Comparison of ENCODE assay signal across 11 cellular contexts in genomic region chr6:137883400-137883888, GRCh38. TPM values are rescaled to one million over a fixed set of nuclear protein-coding genes. Genes with fewer than 3 reads are reported as not detected.
DNase-seq lines count a peak whose midpoint lies in the region; ATAC-seq and TF ChIP-seq lines count a peak whose summit lies in the region.
"Had no signal": no experiment of that assay in that cellular context is flagged by ENCODE, and none has a peak within 500 bp of the region (broad histone marks: within the 10 kb centered on the region; RNA-seq: fewer than 3 reads in every experiment).

No MANE protein-coding gene starts in this region.

- no peaks in the 10 kb centered on the region for H3K27me3 ChIP-seq in CD4-positive, CD25-positive, alpha-beta regulatory T cell (ENCODE audit: control insufficient read depth, insufficient read depth, low read length)
- H3K27me3 ChIP-seq in adipocyte (replicated peaks; ENCODE audit: control insufficient read depth, insufficient read depth, low read length) (no peaks in the 10 kb centered on the region), mesenchymal stem cell (ENCODE audit: control insufficient read depth in 1 of 2, insufficient read depth in 1 of 2, low read length in 2 of 2) (no peaks in the 10 kb centered on the region), A673 (replicated peaks; ENCODE audit: insufficient read depth, low read depth, low read length, poor library complexity) (no peaks in the 10 kb centered on the region), gastrocnemius medialis (no peaks in the 10 kb centered on the region)

- no TSS peak for BruUV-seq in A673 (replicated peaks; lab: Mats Ljungman, UMichigan)

- H3K27ac ChIP-seq in CD4-positive, CD25-positive, alpha-beta regulatory T cell (ENCODE audit: insufficient read depth, low read length, poor library complexity, severe bottlenecking): peak overlapping the region; percentile 97
- H3K27ac ChIP-seq in mesenchymal stem cell (ENCODE audit: low read length, poor library complexity, severe bottlenecking) (no peak overlapping the region), A673 (ENCODE audit: low read depth, low read length, poor library complexity, severe bottlenecking) (no peak overlapping the region), gastrocnemius medialis (no peak overlapping the region)

- ATAC-seq in CD4-positive, CD25-positive, alpha-beta regulatory T cell (ENCODE audit: low read depth in 2 of 2): peak in 1 of 2 donors; percentile 13
- no peak for ATAC-seq in HG02870 (IDR thresholded peaks at IDR 0.05; ENCODE audit: unreplicated experiment)
- no peak for ATAC-seq in gastrocnemius medialis

- no peak overlapping the region for H2BK5ac ChIP-seq in mesenchymal stem cell (ENCODE audit: low read depth, low read length, poor library complexity, severe bottlenecking)

- H3K9me3 ChIP-seq in CD4-positive, CD25-positive, alpha-beta regulatory T cell (ENCODE audit: control insufficient read depth in 2 of 2, low read length in 2 of 2): no peaks in the 10 kb centered on the region
- no peaks in the 10 kb centered on the region for H3K9me3 ChIP-seq in adipocyte (ENCODE audit: control insufficient read depth, low read length)
- H3K9me3 ChIP-seq in mesenchymal stem cell (ENCODE audit: control insufficient read depth, low read length): no peaks in the 10 kb centered on the region
- no peaks in the 10 kb centered on the region for H3K9me3 ChIP-seq in A673 (ENCODE audit: low read depth, low read length, poor library complexity, severe bottlenecking)
- H3K9me3 ChIP-seq in gastrocnemius medialis: no peaks in the 10 kb centered on the region

- peak overlapping the region; percentile 23 to 83 (median 55) for H3K4me3 Mint-ChIP-seq in CD4-positive, CD25-positive, alpha-beta regulatory T cell

- H3K27me3 Mint-ChIP-seq in CD4-positive, CD25-positive, alpha-beta regulatory T cell: peaks cover 19% of the 10 kb centered on the region

- no peak for TF ChIP-seq CTCF in A673 (conservative IDR thresholded peaks at IDR 0.05; ENCODE audit: low read depth, low read length)
- TF ChIP-seq CTCF in gastrocnemius medialis (IDR thresholded peaks at IDR 0.05 in 4 of 5, conservative IDR thresholded peaks at IDR 0.05 in 1 of 5): no peak

- no peak overlapping the region for H2BK120ac ChIP-seq in mesenchymal stem cell (ENCODE audit: low read depth, low read length)

- no peak overlapping the region for H4K91ac ChIP-seq in mesenchymal stem cell (ENCODE audit: low read length)

- peaks cover 53% of the 10 kb centered on the region for H3K4me1 ChIP-seq in CD4-positive, CD25-positive, alpha-beta regulatory T cell (ENCODE audit: control insufficient read depth, insufficient read depth, low read length, poor library complexity, severe bottlenecking)
- H3K4me1 ChIP-seq in adipocyte (ENCODE audit: control insufficient read depth, insufficient read depth, low read length): peaks cover 52% of the 10 kb centered on the region
- peaks cover 6% of the 10 kb centered on the region for H3K4me1 ChIP-seq in mesenchymal stem cell (ENCODE audit: control insufficient read depth, insufficient read depth, low read depth, low read length)
- no peaks in the 10 kb centered on the region for H3K4me1 ChIP-seq in A673 (ENCODE audit: insufficient read depth, low read length, poor library complexity, severe bottlenecking)
- no peaks in the 10 kb centered on the region for H3K4me1 ChIP-seq in gastrocnemius medialis

- no peak overlapping the region for H2BK12ac ChIP-seq in mesenchymal stem cell (ENCODE audit: low read length in 2 of 2)

- H3K9ac ChIP-seq in adipocyte (ENCODE audit: low read length): peak overlapping the region; percentile 30
- peak overlapping the region; percentile 19 for H3K9ac ChIP-seq in mesenchymal stem cell (ENCODE audit: low read length)

- CTCF ChIA-PET in A673 (lab: Charles Lee): no interaction called here

- no peak overlapping the region for H3K14ac ChIP-seq in mesenchymal stem cell (ENCODE audit: low read length in 2 of 2)

- no peak overlapping the region for H2AK5ac ChIP-seq in mesenchymal stem cell (ENCODE audit: low read length, severe bottlenecking)

- H3K9me3 Mint-ChIP-seq in CD4-positive, CD25-positive, alpha-beta regulatory T cell: peaks cover 0 to 10% (median 2%) of the 10 kb centered on the region in 7 donors

- POLR2A ChIA-PET in A673 (lab: Charles Lee; ENCODE audit: low non-redundant PET): no interaction called here

- 89% methylated on average over 5 of the region's 6 CpGs for WGBS in mesenchymal stem cell

- H3K27ac Mint-ChIP-seq in CD4-positive, CD25-positive, alpha-beta regulatory T cell: peak overlapping the region; percentile 60 to 90 (median 85)

- H3K79me1 ChIP-seq in mesenchymal stem cell (replicated peaks; ENCODE audit: low read length, poor library complexity, severe bottlenecking): peaks cover 2% of the 10 kb centered on the region

- H3K23ac ChIP-seq in mesenchymal stem cell (ENCODE audit: low read length in 2 of 2): no peak overlapping the region

- H4K8ac ChIP-seq in mesenchymal stem cell (ENCODE audit: low read length): no peak overlapping the region

- in situ Hi-C loops in gastrocnemius medialis (cut with MboI; ENCODE audit: low sequenced_read_pairs in 4 of 4): no loop called here

- peaks cover 14 to 73% (median 47%) of the 10 kb centered on the region in 4 donors for H3K4me1 Mint-ChIP-seq in CD4-positive, CD25-positive, alpha-beta regulatory T cell

- no peak overlapping the region for H2AFZ ChIP-seq in mesenchymal stem cell (ENCODE audit: low read depth, low read length)

- H3K4ac ChIP-seq in mesenchymal stem cell (ENCODE audit: low read depth in 1 of 2, low read length in 2 of 2): no peak overlapping the region

- no peak overlapping the region for H3K4me2 ChIP-seq in mesenchymal stem cell (ENCODE audit: low read length, poor library complexity, severe bottlenecking)

- peaks cover 45% of the 10 kb centered on the region for H3K36me3 ChIP-seq in CD4-positive, CD25-positive, alpha-beta regulatory T cell (ENCODE audit: control insufficient read depth, insufficient read depth, low read length)
- H3K36me3 ChIP-seq in adipocyte (ENCODE audit: control insufficient read depth, insufficient read depth, low read length, severe bottlenecking): peaks cover 42% of the 10 kb centered on the region
- peaks cover 28 to 34% of the 10 kb centered on the region in 2 experiments for H3K36me3 ChIP-seq in mesenchymal stem cell (ENCODE audit: control insufficient read depth in 1 of 2, insufficient read depth in 2 of 2, low read depth in 1 of 2, low read length in 2 of 2)
- no peaks in the 10 kb centered on the region for H3K36me3 ChIP-seq in A673 (ENCODE audit: insufficient read depth, low read length, poor library complexity, severe bottlenecking)
- H3K36me3 ChIP-seq in gastrocnemius medialis: peaks cover 5 to 45% of the 10 kb centered on the region in 2 donors

- peak in 1 of 3 donors; percentile 53 for DNase-seq in CD4-positive, CD25-positive, alpha-beta regulatory T cell
- DNase-seq in Kasumi-1 (lab: John Stamatoyannopoulos, UW): peak; percentile 30 to 53
- no peak for DNase-seq in adipocyte (ENCODE audit: low read depth)
- DNase-seq in mesenchymal stem cell: peak; percentile 23
- DNase-seq in A673 (ENCODE audit: low spot score): no peak
- no peak for DNase-seq in CD1c-positive myeloid dendritic cell (ENCODE audit: extremely low spot score)
- DNase-seq in gastrocnemius medialis: no peak
- DNase-seq: DMS79, hypothalamus, NCI-H345 had no signal

- TF ChIP-seq POLR2A in gastrocnemius medialis (IDR thresholded peaks at IDR 0.05): no peak

- H2BK15ac ChIP-seq in mesenchymal stem cell (ENCODE audit: low read depth, poor library complexity, severe bottlenecking): no peak overlapping the region

- peak overlapping the region; percentile 18 for H3K4me3 ChIP-seq in CD4-positive, CD25-positive, alpha-beta regulatory T cell (ENCODE audit: low read depth, low read length)
- H3K4me3 ChIP-seq in adipocyte (ENCODE audit: low read length) (no peak overlapping the region), mesenchymal stem cell (ENCODE audit: insufficient read depth in 1 of 2, low read depth in 1 of 2, low read length in 2 of 2) (no peak overlapping the region), A673 (ENCODE audit: low read depth, low read length, poor library complexity, severe bottlenecking) (no peak overlapping the region), gastrocnemius medialis (no peak overlapping the region)

- H3K36me3 Mint-ChIP-seq in CD4-positive, CD25-positive, alpha-beta regulatory T cell: peaks cover 37% of the 10 kb centered on the region

- intact Hi-C loops in A673 (cut with micrococcal nuclease; ENCODE audit: unreplicated experiment) (no loop called here), gastrocnemius medialis (cut with DNase I; ENCODE audit: low total_unique reads) (no loop called here)

- H3K18ac ChIP-seq in mesenchymal stem cell (ENCODE audit: low read depth in 1 of 2, low read length in 2 of 2): no peak overlapping the region

RNA-seq across cellular contexts. Expression of gene TNFAIP3, which starts 16.4 kb away (rescaled TPM):
- 3,783 TPM for total RNA-seq in CD4-positive, CD25-positive, alpha-beta regulatory T cell
- polyA plus RNA-seq in CD4-positive, CD25-positive, alpha-beta regulatory T cell: 100 to 1,000 TPM in 2 of 4 donors, 10 to 100 TPM in 2; 70.5 to 103 (median 86.4) TPM
- 8.2 TPM for polyA plus RNA-seq in mesenchymal stem cell (2013, experiment 1 of 2)
- polyA plus RNA-seq in mesenchymal stem cell (2013, experiment 2 of 2): 7.2 TPM
- total RNA-seq in A673 (2021): 6.2 and 12.7 TPM in 2 replicates
- 1 to 10 TPM; 2.6 to 7.1 (median 4.7) TPM for total RNA-seq in gastrocnemius medialis

Comparison
In these comparisons a context has a peak if more than half of its experiments do, and no peak if none do; other contexts are left out.
1. DNase-seq: peak in Kasumi-1 (2 of 2) and mesenchymal stem cell (single experiment); none in adipocyte (single experiment), A673 (single experiment), CD1c-positive myeloid dendritic cell (single experiment) and gastrocnemius medialis (0 of 2).
2. RNA of gene TNFAIP3, which starts 16.4 kb away (total RNA-seq): 3,783 TPM in CD4-positive, CD25-positive, alpha-beta regulatory T cell (single experiment); 6.2 to 12.7 TPM in A673 and 2.6 to 7.1 TPM in gastrocnemius medialis; every median in the first group is over 100 times any median in the second.